8 cellular contexts compared by ENCODE assay signal in genomic region chr13:39306639-39307589, GRCh38.
A peak's percentile ranks its signal among the peaks of the same experiment; 100 is the strongest.
DNase-seq lines count a peak whose midpoint lies in the region; ATAC-seq lines count a peak whose summit lies in the region.

No MANE protein-coding gene starts in this region.

- DNase-seq in NCI-H1417 (lab: John Stamatoyannopoulos, UW) (peak in 2 of 3 experiments; percentile 30 to 69), NCI-H1417 treated with DMSO at 0.1 percent for 48 hours (lab: John Stamatoyannopoulos, UW) (no peak), HT-29 (ENCODE audit: low spot score) (no peak), NCI-H1048 (lab: John Stamatoyannopoulos, UW) (no peak)
- peak; percentile 54 for DNase-seq in stimulated activated CD4-positive, alpha-beta T cell treated with anti-CD3 and anti-CD28 coated beads, Interleukin-15, amount 100 ng/mL, for 24 hours
- DNase-seq in activated CD8-positive, alpha-beta memory T cell treated with anti-CD3 and anti-CD28 coated beads, Interleukin-2, amount 50 U/mL, for 48 hours = no peak

- peak; percentile 95 for ATAC-seq in GM21529 (IDR thresholded peaks at IDR 0.05; ENCODE audit: unreplicated experiment)
- peak; percentile 94 for ATAC-seq in HG03378 (IDR thresholded peaks at IDR 0.05; ENCODE audit: unreplicated experiment)

Comparison
In these comparisons a context has a peak if more than half of its experiments do, and no peak if none do; other contexts are left out.
1. DNase-seq: peak in NCI-H1417 (2 of 3) and stimulated activated CD4-positive, alpha-beta T cell treated with anti-CD3 and anti-CD28 coated beads, Interleukin-15, amount 100 ng/mL, for 24 hours (single experiment); none in NCI-H1417 treated with DMSO at 0.1 percent for 48 hours (single experiment), HT-29 (single experiment), NCI-H1048 (single experiment) and activated CD8-positive, alpha-beta memory T cell treated with anti-CD3 and anti-CD28 coated beads, Interleukin-2, amount 50 U/mL, for 48 hours (single experiment).